Comparison of ENCODE assay signal across 11 cellular contexts in genomic region chrX:69211701-69212100, GRCh38.
"Had no signal": no experiment of that assay in that cellular context is flagged by ENCODE, and none has a peak within 500 bp of the region (broad histone marks: within the 10 kb centered on the region; RNA-seq: fewer than 3 reads in every experiment).

No MANE protein-coding gene starts in this region.

- H3K36me3 ChIP-seq: HAP-1 had no signal

- DNase-seq: GM23248, GOT3, H7, H9, HCEC 1CT, HFFc6 had no signal

- H3K4me1 ChIP-seq: HAP-1 had no signal

- H3K4me2 ChIP-seq: GM23338 had no signal

- H3K27ac ChIP-seq: GM23248 had no signal

- H3K4me1 Mint-ChIP-seq: GM23338 had no signal

- FAIRE-seq: H1, H54 had no signal

- ATAC-seq: GM23338, HCT116 had no signal

- H3K4me3 Mint-ChIP-seq: GM23338, H9, HFFc6 had no signal

- H2AFZ ChIP-seq: GM23248, GM23338 had no signal

- H3K27ac Mint-ChIP-seq: GM23338, H9, HFFc6 had no signal

- H3K4me3 ChIP-seq: GM23248, GM23338, HAP-1 had no signal

- H3K9ac ChIP-seq: GM23248 had no signal

- H3K9me3 Mint-ChIP-seq: GM23338, HFFc6 had no signal
